ENCODE assay signal across 1 cellular context in the genomic region with DNA sequence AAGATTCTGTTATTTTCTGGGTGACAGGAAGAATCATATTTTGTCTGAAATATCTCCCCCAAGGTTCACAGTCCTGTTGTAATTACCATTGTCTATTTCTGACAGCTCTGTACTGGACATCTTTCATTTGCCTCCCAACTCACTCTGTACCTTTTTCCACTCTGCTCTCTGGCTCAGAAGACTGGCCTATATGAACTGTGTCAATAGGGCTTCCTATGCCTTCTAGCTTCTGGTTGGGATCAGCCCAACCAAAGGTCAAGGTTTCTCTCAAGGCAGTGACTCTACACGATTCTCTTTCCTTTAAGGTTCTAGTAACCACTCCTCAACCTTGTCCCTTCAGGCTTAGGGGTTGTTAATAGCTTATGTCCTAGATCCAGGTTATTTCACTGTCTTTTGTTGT.
TF ChIP-seq lines count a peak whose summit lies in the region.

No MANE protein-coding gene starts in this region.

TF ChIP-seq in K562, 482 proteins besides CTCF, POLR2A, EP300 and RAD21:
- TF ChIP-seq ZFP1 (CRISPR knock-in tag; IDR thresholded peaks at IDR 0.05), result no peak
- no peak for TF ChIP-seq KLF16 (IDR thresholded peaks at IDR 0.05)
- TF ChIP-seq CC2D1A (IDR thresholded peaks at IDR 0.05), result no peak
- TF ChIP-seq TBP (optimal IDR thresholded peaks at IDR 0.05; ENCODE audit: low read depth, low read length), result no peak
- no peak for TF ChIP-seq HMG20A (CRISPR knock-in tag; conservative IDR thresholded peaks at IDR 0.05)
- TF ChIP-seq, protein P1, sequence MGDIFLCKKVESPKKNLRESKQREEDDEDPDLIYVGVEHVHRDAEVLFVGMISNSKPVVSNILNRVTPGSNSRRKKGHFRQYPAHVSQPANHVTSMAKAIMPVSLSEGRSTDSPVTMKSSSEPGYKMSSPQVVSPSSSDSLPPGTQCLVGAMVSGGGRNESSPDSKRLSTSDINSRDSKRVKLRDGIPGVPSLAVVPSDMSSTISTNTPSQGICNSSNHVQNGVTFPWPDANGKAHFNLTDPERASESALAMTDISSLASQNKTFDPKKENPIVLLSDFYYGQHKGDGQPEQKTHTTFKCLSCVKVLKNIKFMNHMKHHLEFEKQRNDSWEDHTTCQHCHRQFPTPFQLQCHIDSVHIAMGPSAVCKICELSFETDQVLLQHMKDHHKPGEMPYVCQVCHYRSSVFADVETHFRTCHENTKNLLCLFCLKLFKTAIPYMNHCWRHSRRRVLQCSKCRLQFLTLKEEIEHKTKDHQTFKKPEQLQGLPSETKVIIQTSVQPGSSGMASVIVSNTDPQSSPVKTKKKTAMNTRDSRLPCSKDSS (IDR thresholded peaks at IDR 0.05; ENCODE audit: low read depth, partially characterized antibody), result no peak
- no peak for TF ChIP-seq POLR2AphosphoS2 (IDR thresholded peaks at IDR 0.05; ENCODE audit: low read length)
- no peak for TF ChIP-seq HIVEP1 (CRISPR knock-in tag; IDR thresholded peaks at IDR 0.05)
- TF ChIP-seq TCF7 (IDR thresholded peaks at IDR 0.05; ENCODE audit: borderline replicate concordance), result no peak
- no peak for TF ChIP-seq XRCC3 (IDR thresholded peaks at IDR 0.05)
- TF ChIP-seq CEBPB (tag; IDR thresholded peaks at IDR 0.05), result no peak
- no peak for TF ChIP-seq ZNF431 (CRISPR knock-in tag; IDR thresholded peaks at IDR 0.05)
- TF ChIP-seq KDM1A (IDR thresholded peaks at IDR 0.05), result no peak
- TF ChIP-seq BHLHE40 (IDR thresholded peaks at IDR 0.05; ENCODE audit: low read length), result no peak
- TF ChIP-seq ZNF584 (CRISPR knock-in tag; IDR thresholded peaks at IDR 0.05; ENCODE audit: low read depth), result no peak
- TF ChIP-seq GATAD2B (IDR thresholded peaks at IDR 0.05; ENCODE audit: borderline replicate concordance), result no peak
